In genomic region chr6:16332175-16332542, GRCh38 we compare ENCODE assay signal across 8 cellular contexts.
DNase-seq lines count a peak whose midpoint lies in the region; ATAC-seq and TF ChIP-seq lines count a peak whose summit lies in the region.

No MANE protein-coding gene starts in this region.

- H3K9me3 ChIP-seq in liver (ENCODE audit: control insufficient read depth in 4 of 4, low read length in 3 of 4): no peaks in the 10 kb centered on the region

- H3K9ac ChIP-seq in liver (ENCODE audit: low read depth in 1 of 2, low read length in 2 of 2): no peak overlapping the region

- H3K27ac ChIP-seq in coronary artery (no peak overlapping the region), liver (ENCODE audit: low read depth in 1 of 2, low read length in 2 of 2) (no peak overlapping the region)

- H3K4me1 ChIP-seq in liver (ENCODE audit: control insufficient read depth in 4 of 4, insufficient read depth in 4 of 4, low read length in 3 of 4): peaks cover 0 to 18% (median 10%) of the 10 kb centered on the region in 4 donors

- peaks cover 0 to 6% (median 5%) of the 10 kb centered on the region in 4 donors for H3K36me3 ChIP-seq in liver (ENCODE audit: control insufficient read depth in 4 of 4, insufficient read depth in 3 of 4, low read depth in 1 of 4, low read length in 3 of 4)

- peak; percentile 79 for TF ChIP-seq CTCF in coronary artery (IDR thresholded peaks at IDR 0.05)
- TF ChIP-seq CTCF in liver (IDR thresholded peaks at IDR 0.05; ENCODE audit: low read depth, low read length, missing input control): peak; percentile 83

- ATAC-seq in HG03280 (IDR thresholded peaks at IDR 0.05; ENCODE audit: unreplicated experiment): peak; percentile 91

- peak; percentile 84 for DNase-seq in CD1c-positive myeloid dendritic cell (ENCODE audit: extremely low spot score)
- DNase-seq in GM19238 (ENCODE audit: insufficient read length, low spot score): peak; percentile 69
- peak; percentile 14 for DNase-seq in NCI-H345 treated with DMSO at 0.1 percent for 48 hours (lab: John Stamatoyannopoulos, UW; ENCODE audit: unreplicated experiment)
- peak; percentile 89 for DNase-seq in activated CD4-positive, alpha-beta T cell treated with anti-CD3 and anti-CD28 coated beads for 48 hours
- no peak for DNase-seq in coronary artery (ENCODE audit: low spot score)
- DNase-seq in stimulated activated CD4-positive, alpha-beta T cell treated with anti-CD3 and anti-CD28 coated beads, TNF-alpha, amount 100 ng/mL, for 4 hours (ENCODE audit: low read depth in 3 of 3): peak; percentile 57 to 74 (median 65)

- no peaks in the 10 kb centered on the region for H3K27me3 ChIP-seq in liver (ENCODE audit: control insufficient read depth in 4 of 4, insufficient read depth in 4 of 4, low read length in 3 of 4)

- WGBS in liver: 13% methylated on average over 7 of the region's 7 CpGs

- peak; percentile 94 to 96 for TF ChIP-seq RAD21 in liver (IDR thresholded peaks at IDR 0.05)

- H3K4me3 ChIP-seq in coronary artery (no peak overlapping the region), liver (ENCODE audit: low read depth in 1 of 3, low read length in 3 of 3) (no peak overlapping the region)

TF ChIP-seq in liver, 16 proteins besides CTCF, POLR2A, EP300 and RAD21:
- TF ChIP-seq REST (IDR thresholded peaks at IDR 0.05) (peak; percentile 88), FOXA2 (IDR thresholded peaks at IDR 0.05) (no peak)
